30 cellular contexts compared by ENCODE assay signal in the genomic region with DNA sequence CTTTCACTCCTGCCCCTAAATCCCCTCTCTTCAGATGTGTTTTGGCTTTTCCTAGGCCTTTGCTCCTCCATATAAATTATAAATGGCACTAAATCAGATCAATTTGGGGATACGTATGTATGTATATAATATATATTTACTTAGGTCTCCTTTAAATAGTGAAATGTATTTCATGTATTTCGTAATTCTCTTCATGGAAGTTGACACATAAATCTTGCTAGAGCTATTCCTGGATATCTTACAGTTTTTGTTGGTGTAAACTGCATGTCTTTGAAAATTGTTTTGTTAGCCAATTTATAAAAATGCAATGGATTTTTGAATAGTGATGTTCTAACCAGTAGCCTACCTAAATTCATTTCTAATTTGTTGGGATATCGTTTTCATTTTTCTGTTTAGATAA.
"Had no signal": no experiment of that assay in that cellular context is flagged by ENCODE, and none has a peak within 500 bp of the region (broad histone marks: within the 10 kb centered on the region; RNA-seq: fewer than 3 reads in every experiment).

No MANE protein-coding gene starts in this region.

- H3K9ac ChIP-seq: parathyroid adenoma had no signal

- H3K27me3 Mint-ChIP-seq: memory B cell; naive B cell; natural killer cell treated with Interleukin-12 subunit alpha and Interleukin-12 subunit beta and Interleukin-15 and Interleukin-18, amount 100 ng/mL, for 72 hours; progenitor cell of endocrine pancreas; type B pancreatic cell had no signal

- H3K4me1 ChIP-seq: foreskin keratinocyte, parathyroid adenoma, testis, tibial artery had no signal

- H3K4me2 ChIP-seq: hepatocyte, smooth muscle cell had no signal

- H3K4me3 Mint-ChIP-seq: endodermal cell; memory B cell; naive B cell; natural killer cell treated with Interleukin-12 subunit alpha and Interleukin-12 subunit beta and Interleukin-15 and Interleukin-18, amount 100 ng/mL, for 72 hours; neural crest cell; type B pancreatic cell had no signal

- H2AFZ ChIP-seq: hepatocyte, parathyroid adenoma had no signal

- H3K4me1 Mint-ChIP-seq: endodermal cell, neural crest cell had no signal

- H3K27me3 ChIP-seq: dorsolateral prefrontal cortex, foreskin keratinocyte, gastroesophageal sphincter, heart left ventricle, hepatocyte, neutrophil, stomach, testis, tibial artery had no signal

- H3K27ac Mint-ChIP-seq: endodermal cell; memory B cell; naive B cell; natural killer cell treated with Interleukin-12 subunit alpha and Interleukin-12 subunit beta and Interleukin-15 and Interleukin-18, amount 100 ng/mL, for 72 hours; progenitor cell of endocrine pancreas; type B pancreatic cell had no signal

- H3K9me3 ChIP-seq: gastroesophageal sphincter, heart left ventricle, neutrophil, stomach, testis, tibial artery had no signal

- H3K27ac ChIP-seq: dorsolateral prefrontal cortex, epithelial cell of prostate, foreskin keratinocyte, gastroesophageal sphincter, heart left ventricle, hepatocyte, neutrophil, parathyroid adenoma, stomach, testis, tibial artery had no signal

- ATAC-seq: esophagus mucosa; foreskin keratinocyte; gastroesophageal sphincter; heart left ventricle; left lobe of liver; natural killer cell treated with Interleukin-12 subunit alpha and Interleukin-12 subunit beta and Interleukin-15 and Interleukin-18, amount 100 ng/mL, for 72 hours; sciatic nerve had no signal

- DNase-seq: dorsolateral prefrontal cortex; effector CD4-positive, alpha-beta T cell; endodermal cell; foreskin keratinocyte; heart left ventricle; kidney; naive B cell; stimulated activated CD4-positive, alpha-beta T cell treated with anti-CD3 and anti-CD28 coated beads, Interleukin-12 subunit alpha, Interleukin-12 subunit beta, amount 100 ng/mL, for 4 hours; stimulated activated CD4-positive, alpha-beta T cell treated with anti-CD3 and anti-CD28 coated beads, Interleukin-1b, Interleukin-23, amount 100 ng/mL, for 48 hours; stimulated activated CD4-positive, alpha-beta T cell treated with anti-CD3 and anti-CD28 coated beads, Interleukin-4, amount 100 ng/mL, for 1 hour; stimulated activated CD8-positive, alpha-beta memory T cell treated with anti-CD3 and anti-CD28 coated beads, Interleukin-4, amount 100 ng/mL, for 48 hours; stimulated activated naive CD4-positive, alpha-beta T cell; stomach; testis; tibial artery had no signal

- H3K79me2 ChIP-seq: parathyroid adenoma had no signal

- H3K4me3 ChIP-seq: dorsolateral prefrontal cortex, gastroesophageal sphincter, heart left ventricle, hepatocyte, lung, smooth muscle cell, stomach, testis, tibial artery had no signal

- H3K9me3 Mint-ChIP-seq: endodermal cell; memory B cell; natural killer cell treated with Interleukin-12 subunit alpha and Interleukin-12 subunit beta and Interleukin-15 and Interleukin-18, amount 100 ng/mL, for 72 hours; neural crest cell; type B pancreatic cell had no signal
